ENCODE assay signal across 16 cellular contexts in the genomic region with DNA sequence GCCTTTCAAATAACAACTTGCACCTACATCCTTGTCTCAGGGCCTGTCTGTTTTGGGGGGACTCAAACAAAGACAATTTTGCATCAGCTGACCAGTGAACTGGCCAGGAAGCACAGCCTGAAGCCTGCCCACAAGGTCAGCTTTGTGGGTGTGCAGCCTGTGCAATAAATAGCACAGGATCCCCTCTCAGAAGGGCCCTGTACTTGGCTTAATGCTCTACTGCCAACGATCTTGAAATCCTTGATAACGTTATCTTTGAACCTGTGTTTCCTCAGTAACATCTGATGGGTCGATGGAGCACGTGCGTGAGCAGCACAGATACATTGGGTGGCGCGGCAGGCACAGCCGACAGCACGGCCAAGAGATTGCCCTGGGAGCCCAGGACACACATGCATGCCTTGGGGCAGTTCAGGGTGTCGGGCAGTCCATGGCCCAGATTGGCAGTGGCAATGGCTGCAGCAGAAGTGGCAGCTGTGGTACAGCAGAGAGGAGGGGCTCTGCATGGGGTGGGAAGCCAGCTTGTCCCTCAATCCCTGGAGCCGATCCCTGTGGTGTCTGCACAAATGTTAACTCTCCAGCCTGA.
"Had no signal": no experiment of that assay in that cellular context is flagged by ENCODE, and none has a peak within 500 bp of the region (broad histone marks: within the 10 kb centered on the region; RNA-seq: fewer than 3 reads in every experiment).

No MANE protein-coding gene starts in this region.

- ATAC-seq: activated naive CD4-positive, alpha-beta T cell treated with anti-CD3 and anti-CD28 coated beads, Interleukin-2, amount 50 U/mL, for 72 hours; activated T-cell treated with anti-CD3 and anti-CD28 coated beads, Interleukin-2, amount 50 U/mL, for 72 hours; esophagus mucosa; gastrocnemius medialis had no signal

- H3K9me3 ChIP-seq: gastrocnemius medialis, stomach had no signal

- H3K4me1 ChIP-seq: gastrocnemius medialis, stomach had no signal

- DNase-seq: activated CD4-positive, alpha-beta T cell treated with anti-CD3 and anti-CD28 coated beads for 1 hour; activated gamma-delta T cell treated with Interleukin-2 at 50 U/mL for 16 hours; activated T-cell treated with anti-CD3 and anti-CD28 coated beads, Interleukin-2, amount 50 U/mL, for 72 hours; effector CD8-positive, alpha-beta T cell; gastrocnemius medialis; naive B cell; small intestine; stimulated activated CD4-positive, alpha-beta T cell treated with anti-CD3 and anti-CD28 coated beads, Interleukin-15, amount 100 ng/mL, for 24 hours; stimulated activated CD4-positive, alpha-beta T cell treated with anti-CD3 and anti-CD28 coated beads, Interleukin-2, amount 100 ng/mL, for 48 hours; stomach; T1000; trophoblast cell; WERI-Rb-1 had no signal

- H3K27me3 ChIP-seq: gastrocnemius medialis, hepatocyte had no signal

- H3K36me3 ChIP-seq: gastrocnemius medialis, stomach, WERI-Rb-1 had no signal

- H3K27ac ChIP-seq: gastrocnemius medialis, hepatocyte, stomach, WERI-Rb-1 had no signal

- H3K4me3 ChIP-seq: gastrocnemius medialis, hepatocyte, stomach had no signal
